ENCODE assay signal across 18 cellular contexts in the genomic region with DNA sequence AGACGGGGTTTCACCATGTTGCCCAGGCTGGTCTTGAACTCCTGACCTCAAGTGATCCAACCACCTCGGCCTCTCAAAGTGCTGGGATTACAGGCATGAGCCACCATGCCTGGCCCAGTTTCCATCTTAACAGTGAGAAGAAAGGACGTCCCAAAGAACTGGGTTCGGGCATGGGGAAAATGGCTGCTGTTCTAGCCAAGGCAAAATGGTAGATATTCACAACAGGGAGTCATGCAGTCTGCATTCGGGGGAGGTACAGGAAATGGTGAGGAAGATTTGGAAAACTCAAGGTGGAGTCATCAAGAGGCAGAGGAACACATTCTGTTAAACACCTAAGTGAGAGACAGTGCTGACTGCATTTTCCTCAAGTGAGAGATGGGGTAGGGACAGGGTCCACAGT. TPM values are rescaled to one million over a fixed set of nuclear protein-coding genes. Genes with fewer than 3 reads are reported as not detected.
DNase-seq lines count a peak whose midpoint lies in the region; ATAC-seq, FAIRE-seq and TF ChIP-seq lines count a peak whose summit lies in the region.
"Had no signal": no experiment of that assay in that cellular context is flagged by ENCODE, and none has a peak within 500 bp of the region (broad histone marks: within the 10 kb centered on the region; RNA-seq: fewer than 3 reads in every experiment).

No MANE protein-coding gene starts in this region.

- H3K36me3 Mint-ChIP-seq in activated T-cell treated with anti-CD3 and anti-CD28 coated beads, Interleukin-2, amount 50 U/mL, for 72 hours (ENCODE audit: insufficient read depth in 2 of 2): no peaks in the 10 kb centered on the region
- peaks cover 6% of the 10 kb centered on the region for H3K36me3 Mint-ChIP-seq in HFFc6 (ENCODE audit: low read depth)
- H3K36me3 Mint-ChIP-seq in stimulated activated naive B cell treated with anti-CD40 and anti-IgM and Interleukin-4, amounts not matched to agents 10 μg/mL and 1 μg/mL and 100 μg/mL, for 72 hours: no peaks in the 10 kb centered on the region
- H3K36me3 Mint-ChIP-seq: CD4-positive, CD25-positive, alpha-beta regulatory T cell had no signal

- no peaks in the 10 kb centered on the region for H3K27me3 ChIP-seq in bronchial epithelial cell (ENCODE audit: control insufficient read depth, insufficient read depth, low read length)
- H3K27me3 ChIP-seq: heart left ventricle had no signal

- H3K4me3 Mint-ChIP-seq in activated T-cell treated with anti-CD3 and anti-CD28 coated beads, Interleukin-2, amount 50 U/mL, for 72 hours: peak overlapping the region; percentile 1 to 29
- no peak overlapping the region for H3K4me3 Mint-ChIP-seq in HFFc6
- no peak overlapping the region for H3K4me3 Mint-ChIP-seq in stimulated activated naive B cell treated with anti-CD40 and anti-IgM and Interleukin-4, amounts not matched to agents 10 μg/mL and 1 μg/mL and 100 μg/mL, for 72 hours

- no peaks in the 10 kb centered on the region for H3K36me3 ChIP-seq in bronchial epithelial cell (ENCODE audit: control insufficient read depth, insufficient read depth, low read length)
- H3K36me3 ChIP-seq: HAP-1, heart left ventricle had no signal

- peak overlapping the region; percentile 3 for H3K27ac Mint-ChIP-seq in activated T-cell treated with anti-CD3 and anti-CD28 coated beads, Interleukin-2, amount 50 U/mL, for 72 hours
- H3K27ac Mint-ChIP-seq in HFFc6: peak overlapping the region; percentile 29; the same call in 1 of the 2 replicates
- peak overlapping the region; percentile 63 for H3K27ac Mint-ChIP-seq in stimulated activated naive B cell treated with anti-CD40 and anti-IgM and Interleukin-4, amounts not matched to agents 10 μg/mL and 1 μg/mL and 100 μg/mL, for 72 hours

- peaks cover 75% of the 10 kb centered on the region for H3K4me1 Mint-ChIP-seq in activated T-cell treated with anti-CD3 and anti-CD28 coated beads, Interleukin-2, amount 50 U/mL, for 72 hours (ENCODE audit: low read depth)
- peaks cover 40% of the 10 kb centered on the region for H3K4me1 Mint-ChIP-seq in HFFc6 (ENCODE audit: low read depth)
- peaks cover 12 to 25% of the 10 kb centered on the region in 2 donors for H3K4me1 Mint-ChIP-seq in stimulated activated naive B cell treated with anti-CD40 and anti-IgM and Interleukin-4, amounts not matched to agents 10 μg/mL and 1 μg/mL and 100 μg/mL, for 72 hours

- TF ChIP-seq CTCF in HFFc6 (IDR thresholded peaks at IDR 0.05) (no peak), bronchial epithelial cell (IDR thresholded peaks at IDR 0.05; ENCODE audit: insufficient read depth, low read length, severe bottlenecking) (no peak)

- no peak for FAIRE-seq in bronchial epithelial cell (lab: Jason Lieb, UNC)
- FAIRE-seq: astrocyte had no signal

- no peak overlapping the region for H3K4me3 ChIP-seq in bronchial epithelial cell (ENCODE audit: low read depth, low read length)
- H3K4me3 ChIP-seq: HAP-1, heart left ventricle had no signal

- no peaks in the 10 kb centered on the region for H3K27me3 Mint-ChIP-seq in activated T-cell treated with anti-CD3 and anti-CD28 coated beads, Interleukin-2, amount 50 U/mL, for 72 hours (ENCODE audit: low read depth)
- peaks cover 5% of the 10 kb centered on the region; the same call in 1 of the 2 replicates for H3K27me3 Mint-ChIP-seq in HFFc6 (ENCODE audit: insufficient read depth)
- peaks cover 0 to under 1% of the 10 kb centered on the region in 2 donors for H3K27me3 Mint-ChIP-seq in stimulated activated naive B cell treated with anti-CD40 and anti-IgM and Interleukin-4, amounts not matched to agents 10 μg/mL and 1 μg/mL and 100 μg/mL, for 72 hours
- H3K27me3 Mint-ChIP-seq: CD4-positive, CD25-positive, alpha-beta regulatory T cell had no signal

- DNase-seq in activated T-cell treated with anti-CD3 and anti-CD28 coated beads, Interleukin-2, amount 50 U/mL, for 72 hours: no peak
- DNase-seq in activated T-cell treated with anti-CD3 and anti-CD28 coated beads for 4 hours: no peak
- DNase-seq in HFFc6: no peak
- peak; percentile 59 for DNase-seq in bronchial epithelial cell (ENCODE audit: low read depth)
- no peak for DNase-seq in stimulated activated naive B cell treated with anti-CD40 and anti-IgM and Interleukin-4, amounts not matched to agents 10 μg/mL and 1 μg/mL and 100 μg/mL, for 72 hours
- DNase-seq: activated CD4-positive, CD25-positive, alpha-beta regulatory T cell treated with anti-CD3 and anti-CD28 coated beads, Interleukin-2, amount 50 U/mL, for 72 hours; activated naive CD4-positive, alpha-beta T cell treated with anti-CD3 and anti-CD28 coated beads, Interleukin-2, amount 50 U/mL, for 16 hours; CD4-positive, CD25-positive, alpha-beta regulatory T cell; heart left ventricle; left colon; mesendoderm; NCI-H187 had no signal

- H3K9me3 Mint-ChIP-seq in activated T-cell treated with anti-CD3 and anti-CD28 coated beads, Interleukin-2, amount 50 U/mL, for 72 hours: no peaks in the 10 kb centered on the region
- H3K9me3 Mint-ChIP-seq in HFFc6: no peaks in the 10 kb centered on the region
- H3K9me3 Mint-ChIP-seq in stimulated activated naive B cell treated with anti-CD40 and anti-IgM and Interleukin-4, amounts not matched to agents 10 μg/mL and 1 μg/mL and 100 μg/mL, for 72 hours: no peaks in the 10 kb centered on the region

- no peak for ATAC-seq in activated T-cell treated with anti-CD3 and anti-CD28 coated beads, Interleukin-2, amount 50 U/mL, for 72 hours (replicated peaks in 1 of 2)
- no peak for ATAC-seq in stimulated activated naive B cell treated with anti-CD40 and anti-IgM and Interleukin-4, amounts not matched to agents 10 μg/mL and 1 μg/mL and 100 μg/mL, for 72 hours (replicated peaks)
- no peak for ATAC-seq in GM18498 (IDR thresholded peaks at IDR 0.05; ENCODE audit: unreplicated experiment)
- no peak for ATAC-seq in GM18909 (IDR thresholded peaks at IDR 0.05; ENCODE audit: poor library complexity, unreplicated experiment)
- ATAC-seq: heart left ventricle, left colon, Right ventricle myocardium inferior, sciatic nerve had no signal

RNA-seq across cellular contexts. Expression of gene ATP2B4, which starts 4.1 kb away (rescaled TPM):
- 10 to 100 TPM; 34.1 to 65.5 TPM for total RNA-seq in activated T-cell treated with anti-CD3 and anti-CD28 coated beads, Interleukin-2, amount 50 U/mL, for 72 hours
- 100 to 1,000 TPM; 199 to 243 (median 221) TPM for total RNA-seq in HFFc6 (2021; fragmentation: NEBNext Ultra II Directional; extraction: Animal tissue kit (Norgen Biotek cat#: 25700))
- total RNA-seq in bronchial epithelial cell: 27.4 and 71.7 TPM in 2 replicates

Comparison
In these comparisons a context has a peak if more than half of its experiments do, and no peak if none do; other contexts are left out.
1. H3K27ac Mint-ChIP-seq: peak in every context shown above with its lines; median percentile 63 in stimulated activated naive B cell treated with anti-CD40 and anti-IgM and Interleukin-4, amounts not matched to agents 10 μg/mL and 1 μg/mL and 100 μg/mL, for 72 hours; 29 in HFFc6; 3 in activated T-cell treated with anti-CD3 and anti-CD28 coated beads, Interleukin-2, amount 50 U/mL, for 72 hours.
2. H3K4me3 Mint-ChIP-seq: peak in activated T-cell treated with anti-CD3 and anti-CD28 coated beads, Interleukin-2, amount 50 U/mL, for 72 hours (2 of 2); none in HFFc6 (single experiment) and stimulated activated naive B cell treated with anti-CD40 and anti-IgM and Interleukin-4, amounts not matched to agents 10 μg/mL and 1 μg/mL and 100 μg/mL, for 72 hours (0 of 2).